Comparison of ENCODE assay signal across 28 cellular contexts in genomic region chr9:75432386-75432785, GRCh38.
DNase-seq lines count a peak whose midpoint lies in the region; ATAC-seq and TF ChIP-seq lines count a peak whose summit lies in the region.
"Had no signal": no experiment of that assay in that cellular context is flagged by ENCODE, and none has a peak within 500 bp of the region (broad histone marks: within the 10 kb centered on the region; RNA-seq: fewer than 3 reads in every experiment).

No MANE protein-coding gene starts in this region.

- H3K4me1 ChIP-seq in esophagus muscularis mucosa, result peaks cover 0 to 13% (median 9%) of the 10 kb centered on the region in 4 donors
- H3K4me1 ChIP-seq in right cardiac atrium (ENCODE audit: control insufficient read depth, insufficient read depth, low read length), result no peaks in the 10 kb centered on the region
- H3K4me1 ChIP-seq in gastrocnemius medialis, result peaks cover 0 to 3% of the 10 kb centered on the region in 2 donors
- peaks cover 13% of the 10 kb centered on the region for H3K4me1 ChIP-seq in upper lobe of right lung
- H3K4me1 ChIP-seq: BLaER1, HAP-1, prostate gland had no signal

- ATAC-seq in right cardiac atrium (peak; percentile 40 to 57), gastrocnemius medialis (no peak), upper lobe of right lung (peak; percentile 56)
- ATAC-seq: GM12878; left lung; PC-3; stimulated activated memory B cell treated with anti-CD40 and anti-IgM and Interleukin-4, amounts not matched to agents 10 μg/mL and 1 μg/mL and 100 μg/mL, for 72 hours; WTC11 had no signal

- in situ Hi-C loops in gastrocnemius medialis (cut with MboI; ENCODE audit: low sequenced_read_pairs in 4 of 4), result no loop called here
- in situ Hi-C loops in G401 (cut with HindIII; ENCODE audit: low sequenced_read_pairs), result no loop called here

- H3K9me3 ChIP-seq in esophagus muscularis mucosa (no peaks in the 10 kb centered on the region), right cardiac atrium (ENCODE audit: control insufficient read depth, low read length) (no peaks in the 10 kb centered on the region), gastrocnemius medialis (no peaks in the 10 kb centered on the region), upper lobe of right lung (no peaks in the 10 kb centered on the region)
- H3K9me3 ChIP-seq: BLaER1, HAP-1, left lung, prostate gland, SK-N-SH had no signal

- TF ChIP-seq EP300 in esophagus muscularis mucosa (IDR thresholded peaks at IDR 0.05), result no peak

- H3K4me3 ChIP-seq in esophagus muscularis mucosa, result no peak overlapping the region
- no peak overlapping the region for H3K4me3 ChIP-seq in right cardiac atrium (ENCODE audit: low read length)
- no peak overlapping the region for H3K4me3 ChIP-seq in gastrocnemius medialis
- no peak overlapping the region for H3K4me3 ChIP-seq in upper lobe of right lung
- H3K4me3 ChIP-seq: BLaER1, GM12878, HAP-1, left lung, prostate gland had no signal

- H3K36me3 ChIP-seq in esophagus muscularis mucosa, result no peaks in the 10 kb centered on the region
- no peaks in the 10 kb centered on the region for H3K36me3 ChIP-seq in gastrocnemius medialis
- no peaks in the 10 kb centered on the region for H3K36me3 ChIP-seq in upper lobe of right lung
- H3K36me3 ChIP-seq: BLaER1, HAP-1, left lung, prostate gland had no signal

- DNase-seq in esophagus muscularis mucosa (ENCODE audit: extremely low spot score) (peak; percentile 64), right cardiac atrium (peak in 2 of 3 donors; percentile 25 to 52), gastrocnemius medialis (no peak), upper lobe of right lung (no peak), NCI-H146 (lab: John Stamatoyannopoulos, UW) (no peak), glomerular visceral epithelial cell (ENCODE audit: extremely low spot score) (no peak), G401 (ENCODE audit: low spot score) (no peak)
- no peak for DNase-seq in activated CD4-positive, alpha-beta T cell treated with anti-CD3 and anti-CD28 coated beads, Interleukin-2, amount 50 U/mL, for 48 hours
- DNase-seq: activated CD4-positive, alpha-beta T cell treated with anti-CD3 and anti-CD28 coated beads, Interleukin-2, amount 10 ng/mL, durations not matched to agents 7 days and 5 days; activated gamma-delta T cell; activated naive CD8-positive, alpha-beta T cell treated with anti-CD3 and anti-CD28 coated beads for 36 hours; activated T-cell treated with anti-CD3 and anti-CD28 coated beads, Interleukin-2, amount 50 U/mL, for 24 hours; central memory CD4-positive, alpha-beta T cell; dermis blood vessel endothelial cell; DMS153; immature natural killer cell; KG1; left lung; NCI-H2029 treated with DMSO at 0.1 percent for 48 hours; NCI-H524 treated with DMSO at 0.1 percent for 48 hours; PC-3; SK-N-SH had no signal

- H3K27me3 ChIP-seq in esophagus muscularis mucosa (no peaks in the 10 kb centered on the region), right cardiac atrium (ENCODE audit: control insufficient read depth, insufficient read depth) (no peaks in the 10 kb centered on the region), gastrocnemius medialis (no peaks in the 10 kb centered on the region), upper lobe of right lung (no peaks in the 10 kb centered on the region)
- H3K27me3 ChIP-seq: BLaER1, left lung had no signal

- H3K27ac ChIP-seq in esophagus muscularis mucosa (replicated peaks in 1 of 4), result peak overlapping the region; percentile 57 to 76 (median 64)
- H3K27ac ChIP-seq in right cardiac atrium (ENCODE audit: low read length), result peak overlapping the region; percentile 56
- H3K27ac ChIP-seq in gastrocnemius medialis, result peak overlapping the region; percentile 11 to 73 (median 49)
- peak overlapping the region; percentile 77 for H3K27ac ChIP-seq in upper lobe of right lung
- H3K27ac ChIP-seq: BLaER1 had no signal

- intact Hi-C loops in esophagus muscularis mucosa (cut with DNase I) (no loop called here), right cardiac atrium (cut with DNase I) (no loop called here), gastrocnemius medialis (cut with DNase I; ENCODE audit: low total_unique reads) (loop anchor here (5.0 kb wide), 1 partner anchor 55 kb away; no protein-coding TSS in a partner anchor), upper lobe of right lung (cut with DNase I) (no loop called here)

- TF ChIP-seq CTCF in esophagus muscularis mucosa (IDR thresholded peaks at IDR 0.05) (no peak), gastrocnemius medialis (IDR thresholded peaks at IDR 0.05 in 4 of 5, conservative IDR thresholded peaks at IDR 0.05 in 1 of 5) (no peak), upper lobe of right lung (IDR thresholded peaks at IDR 0.05) (no peak)

- 67% methylated on average over 1 of the region's 1 CpG for WGBS in esophagus muscularis mucosa
- WGBS in right cardiac atrium, result 55% methylated on average over 1 of the region's 1 CpG

- TF ChIP-seq POLR2A in esophagus muscularis mucosa (IDR thresholded peaks at IDR 0.05; ENCODE audit: low read depth) (no peak), gastrocnemius medialis (IDR thresholded peaks at IDR 0.05) (no peak)

Comparison
In these comparisons a context has a peak if more than half of its experiments do, and no peak if none do; other contexts are left out.
1. DNase-seq: peak in esophagus muscularis mucosa (single experiment) and right cardiac atrium (2 of 3); none in gastrocnemius medialis (0 of 2), upper lobe of right lung (single experiment), NCI-H146 (single experiment), glomerular visceral epithelial cell (single experiment), activated CD4-positive, alpha-beta T cell treated with anti-CD3 and anti-CD28 coated beads, Interleukin-2, amount 50 U/mL, for 48 hours (0 of 2) and G401 (single experiment).
2. ATAC-seq: peak in right cardiac atrium (2 of 2) and upper lobe of right lung (single experiment); none in gastrocnemius medialis (0 of 2).
3. Peak in every context shown above with its lines, with median percentiles within 50 percentile points of each other: H3K27ac ChIP-seq.